Comparison of ENCODE assay signal across 13 cellular contexts in the genomic region with DNA sequence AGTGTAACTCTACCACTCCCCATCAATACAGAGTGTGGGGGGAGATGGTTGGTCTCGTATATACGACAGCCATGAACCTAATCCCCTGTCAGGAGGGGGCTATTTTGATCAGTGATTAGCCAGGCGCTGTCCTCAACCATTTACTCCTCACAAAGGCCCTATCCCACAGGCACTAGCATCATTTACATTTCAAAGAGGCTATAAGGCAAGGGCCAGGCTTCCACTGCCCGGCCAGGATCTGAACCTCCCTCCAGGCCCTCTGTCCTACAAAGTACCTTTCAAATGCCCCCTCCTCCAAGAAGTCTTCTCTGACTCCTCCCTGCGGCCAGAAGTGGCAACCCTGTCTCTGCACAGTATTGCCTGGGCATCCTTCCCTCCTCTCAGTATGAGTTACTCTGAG.
A peak's percentile ranks its signal among the peaks of the same experiment; 100 is the strongest.
DNase-seq lines count a peak whose midpoint lies in the region; ATAC-seq and TF ChIP-seq lines count a peak whose summit lies in the region.
"Had no signal": no experiment of that assay in that cellular context is flagged by ENCODE, and none has a peak within 500 bp of the region (broad histone marks: within the 10 kb centered on the region; RNA-seq: fewer than 3 reads in every experiment).

No MANE protein-coding gene starts in this region.

- 98% methylated on average over 5 of the region's 5 CpGs for WGBS in prostate gland

- H3K27me3 Mint-ChIP-seq in CD4-positive, CD25-positive, alpha-beta regulatory T cell = no peaks in the 10 kb centered on the region
- H3K27me3 Mint-ChIP-seq: CD4-positive, alpha-beta T cell had no signal

- H3K9me3 Mint-ChIP-seq in CD4-positive, CD25-positive, alpha-beta regulatory T cell = no peaks in the 10 kb centered on the region
- H3K9me3 Mint-ChIP-seq: CD4-positive, alpha-beta T cell had no signal

- no peaks in the 10 kb centered on the region for H3K36me3 Mint-ChIP-seq in CD4-positive, CD25-positive, alpha-beta regulatory T cell

- no peak overlapping the region for H3K27ac ChIP-seq in CD4-positive, CD25-positive, alpha-beta regulatory T cell (ENCODE audit: insufficient read depth, low read length, poor library complexity, severe bottlenecking)
- H3K27ac ChIP-seq in Peyer's patch (peak overlapping the region; percentile 69 to 96 (median 74)), epithelial cell of prostate (peak overlapping the region; percentile 100), prostate gland (peak overlapping the region; percentile 66 to 68)

- peaks cover 7% of the 10 kb centered on the region for H3K4me1 ChIP-seq in CD4-positive, CD25-positive, alpha-beta regulatory T cell (ENCODE audit: control insufficient read depth, insufficient read depth, low read length, poor library complexity, severe bottlenecking)
- H3K4me1 ChIP-seq in Peyer's patch (peaks cover 26 to 98% (median 42%) of the 10 kb centered on the region in 4 donors), prostate gland (replicated peaks) (peaks cover 26% of the 10 kb centered on the region)

- no peak for TF ChIP-seq POLR2A in Peyer's patch (IDR thresholded peaks at IDR 0.05)
- no peak for TF ChIP-seq POLR2A in prostate gland (IDR thresholded peaks at IDR 0.05)

- no peak for DNase-seq in CD4-positive, CD25-positive, alpha-beta regulatory T cell
- no peak for DNase-seq in Peyer's patch
- DNase-seq in epithelial cell of prostate (ENCODE audit: low read depth, low spot score) = no peak
- DNase-seq in prostate gland (ENCODE audit: low spot score) = no peak
- DNase-seq in NCI-H1105 treated with DMSO at 0.1 percent for 48 hours (lab: John Stamatoyannopoulos, UW) = no peak
- DNase-seq: activated CD4-positive, alpha-beta T cell treated with anti-CD3 and anti-CD28 coated beads for 1 hour; activated effector memory CD4-positive, alpha-beta T cell treated with Interleukin-2 at 50 U/mL for 16 hours; CD4-positive, alpha-beta T cell; foreskin fibroblast; NCI-H146 had no signal

- no peaks in the 10 kb centered on the region for H3K9me3 ChIP-seq in CD4-positive, CD25-positive, alpha-beta regulatory T cell (ENCODE audit: control insufficient read depth in 2 of 2, low read length in 2 of 2)
- H3K9me3 ChIP-seq in Peyer's patch (no peaks in the 10 kb centered on the region), prostate gland (no peaks in the 10 kb centered on the region)

- peaks cover 6 to 58% (median 20%) of the 10 kb centered on the region in 4 donors for H3K4me1 Mint-ChIP-seq in CD4-positive, CD25-positive, alpha-beta regulatory T cell

- ATAC-seq in CD4-positive, CD25-positive, alpha-beta regulatory T cell (ENCODE audit: low read depth in 2 of 2) = no peak
- ATAC-seq in HG03097 (IDR thresholded peaks at IDR 0.05; ENCODE audit: low FRiP score, unreplicated experiment) = no peak
- ATAC-seq in HG03159 (IDR thresholded peaks at IDR 0.05; ENCODE audit: unreplicated experiment) = no peak
- ATAC-seq in GM21723 (IDR thresholded peaks at IDR 0.05; ENCODE audit: unreplicated experiment) = no peak

- H3K4me3 Mint-ChIP-seq in CD4-positive, CD25-positive, alpha-beta regulatory T cell = no peak overlapping the region
- H3K4me3 Mint-ChIP-seq: CD4-positive, alpha-beta T cell had no signal

- peak overlapping the region; percentile 73 to 83 (median 82) for H3K27ac Mint-ChIP-seq in CD4-positive, CD25-positive, alpha-beta regulatory T cell

- intact Hi-C loops in prostate gland (cut with DNase I) = loop anchor here (2.0 kb wide), 1 partner anchor 68 kb away; no protein-coding TSS in a partner anchor

- TF ChIP-seq CTCF in Peyer's patch (IDR thresholded peaks at IDR 0.05) (no peak), prostate gland (IDR thresholded peaks at IDR 0.05) (no peak)

- no peaks in the 10 kb centered on the region for H3K27me3 ChIP-seq in CD4-positive, CD25-positive, alpha-beta regulatory T cell (ENCODE audit: control insufficient read depth, insufficient read depth, low read length)
- H3K27me3 ChIP-seq in Peyer's patch = no peaks in the 10 kb centered on the region
- no peaks in the 10 kb centered on the region for H3K27me3 ChIP-seq in prostate gland (replicated peaks; ENCODE audit: insufficient read depth)

- no peak overlapping the region for H3K4me3 ChIP-seq in CD4-positive, CD25-positive, alpha-beta regulatory T cell (ENCODE audit: low read depth, low read length)
- H3K4me3 ChIP-seq in Peyer's patch (no peak overlapping the region), prostate gland (no peak overlapping the region)

- H3K36me3 ChIP-seq in CD4-positive, CD25-positive, alpha-beta regulatory T cell (ENCODE audit: control insufficient read depth, insufficient read depth, low read length) = no peaks in the 10 kb centered on the region
- H3K36me3 ChIP-seq in Peyer's patch (no peaks in the 10 kb centered on the region), prostate gland (no peaks in the 10 kb centered on the region)
